Comparison of ENCODE assay signal across 1 cellular context in genomic region chr2:191218292-191218898, GRCh38.
TF ChIP-seq lines count a peak whose summit lies in the region.

No MANE protein-coding gene starts in this region.

TF ChIP-seq in HCT116, 20 proteins besides CTCF, POLR2A, EP300 and RAD21 (continued from another document):
- TF ChIP-seq TCF7L2 (IDR thresholded peaks at IDR 0.05; ENCODE audit: borderline replicate concordance, extremely low read depth, insufficient read depth, insufficient read length) (no peak), ZFX (IDR thresholded peaks at IDR 0.05) (no peak)
